In the genomic region with DNA sequence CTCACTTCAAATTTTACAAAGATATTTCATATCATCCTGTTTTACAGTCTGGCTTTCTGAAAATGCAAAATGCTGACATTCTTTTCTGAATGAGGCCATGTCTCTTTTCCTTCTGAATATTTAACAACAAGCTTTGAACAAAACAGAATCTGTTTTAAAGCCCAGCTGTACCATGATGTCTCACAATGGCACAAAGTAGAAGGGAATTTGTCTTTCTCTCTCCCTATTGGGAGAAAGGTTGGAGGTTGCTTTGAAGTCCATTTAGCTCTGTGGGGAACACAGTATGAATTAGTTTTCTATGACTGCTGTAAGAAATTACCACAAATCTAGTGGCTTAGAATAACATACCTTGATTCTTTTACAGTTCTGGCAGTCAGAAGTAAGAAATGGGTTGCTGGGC, we compare ENCODE assay signal across 26 cellular contexts.
"Had no signal": no experiment of that assay in that cellular context is flagged by ENCODE, and none has a peak within 500 bp of the region (broad histone marks: within the 10 kb centered on the region; RNA-seq: fewer than 3 reads in every experiment).

No MANE protein-coding gene starts in this region.

- H3K27ac ChIP-seq: coronary artery, esophagus muscularis mucosa, foreskin keratinocyte, heart right ventricle, left ventricle myocardium inferior, neutrophil, suprapubic skin, tibial nerve, VCaP had no signal

- DNase-seq: activated CD4-positive, alpha-beta T cell treated with anti-CD3 and anti-CD28 coated beads for 48 hours; activated CD4-positive, alpha-beta T cell treated with anti-CD3 and anti-CD28 coated beads, Interleukin-2, amount 50 U/mL, for 48 hours; activated CD8-positive, alpha-beta memory T cell treated with anti-CD3 and anti-CD28 coated beads for 24 hours; activated CD8-positive, alpha-beta memory T cell treated with anti-CD3 and anti-CD28 coated beads, Interleukin-2, amount 50 U/mL, for 4 hours; activated effector memory CD4-positive, alpha-beta T cell treated with anti-CD3 and anti-CD28 coated beads, Interleukin-2, amount 50 U/mL, for 16 hours; activated naive CD4-positive, alpha-beta T cell treated with anti-CD3 and anti-CD28 coated beads for 36 hours; activated T-cell treated with anti-CD3 and anti-CD28 coated beads, Interleukin-2, amount 50 U/mL, for 1 hour; amniotic stem cell; cerebellar nuclear complex; foreskin keratinocyte; heart right ventricle; kidney glomerular epithelial cell; left ventricle myocardium inferior; naive B cell; nephron progenitor cell; small intestine; stimulated activated CD4-positive, alpha-beta T cell treated with anti-CD3 and anti-CD28 coated beads, Interleukin-4, amount 100 ng/mL, for 24 hours; stimulated activated naive CD8-positive, alpha-beta T cell treated with anti-CD3 and anti-CD28 coated beads, Interleukin-15, amount 100 ng/mL, for 72 hours had no signal

- ATAC-seq: foreskin keratinocyte; heart right ventricle; sciatic nerve; stimulated activated memory B cell treated with anti-CD40 and anti-IgM and Interleukin-4, amounts not matched to agents 10 μg/mL and 1 μg/mL and 100 μg/mL, for 72 hours; stimulated activated naive CD8-positive, alpha-beta T cell treated with anti-CD3 and anti-CD28 coated beads, Interleukin-15, amount 100 ng/mL, for 72 hours had no signal
